ENCODE assay signal across 1 cellular context in genomic region chr6:112503210-112503609, GRCh38.
TF ChIP-seq lines count a peak whose summit lies in the region.

No MANE protein-coding gene starts in this region.

TF ChIP-seq in endothelial cell of umbilical vein, 7 proteins besides CTCF, POLR2A, EP300 and RAD21:
- TF ChIP-seq, protein P1, sequence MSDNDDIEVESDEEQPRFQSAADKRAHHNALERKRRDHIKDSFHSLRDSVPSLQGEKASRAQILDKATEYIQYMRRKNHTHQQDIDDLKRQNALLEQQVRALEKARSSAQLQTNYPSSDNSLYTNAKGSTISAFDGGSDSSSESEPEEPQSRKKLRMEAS (IDR thresholded peaks at IDR 0.05; ENCODE audit: insufficient read depth, insufficient read length) = no peak
- TF ChIP-seq JUN (IDR thresholded peaks at IDR 0.05; ENCODE audit: borderline replicate concordance, insufficient read depth, insufficient read length, low read depth) = no peak
